ENCODE assay signal across 22 cellular contexts in genomic region chr1:115757286-115757810, GRCh38. TPM values are rescaled to one million over a fixed set of nuclear protein-coding genes. Genes with fewer than 3 reads are reported as not detected.
A peak's percentile ranks its signal among the peaks of the same experiment; 100 is the strongest.
DNase-seq lines count a peak whose midpoint lies in the region; ATAC-seq, FAIRE-seq and TF ChIP-seq lines count a peak whose summit lies in the region.
"Had no signal": no experiment of that assay in that cellular context is flagged by ENCODE, and none has a peak within 500 bp of the region (broad histone marks: within the 10 kb centered on the region; RNA-seq: fewer than 3 reads in every experiment).

No MANE protein-coding gene starts in this region.

- no peak overlapping the region for H3K18ac ChIP-seq in H1 (ENCODE audit: extremely low read depth, low read length)

- no peak for TF ChIP-seq EP300 in H1 (IDR thresholded peaks at IDR 0.05; ENCODE audit: borderline replicate concordance in 1 of 2, low read depth in 2 of 2, low read length in 2 of 2)

- H3K9me3 ChIP-seq in H1 (ENCODE audit: insufficient read depth in 2 of 2, low read depth in 1 of 2, low read length in 1 of 2) = no peaks in the 10 kb centered on the region; a peak in 1 of 4 replicates
- no peaks in the 10 kb centered on the region for H3K9me3 ChIP-seq in subcutaneous abdominal adipose tissue (ENCODE audit: control insufficient read depth in 5 of 5, low read length in 5 of 5)
- H3K9me3 ChIP-seq: BLaER1, Peyer's patch had no signal

- no peak for TF ChIP-seq CTCF in H1 (IDR thresholded peaks at IDR 0.05; ENCODE audit: control extremely low read depth in 1 of 3, insufficient read depth in 1 of 3, low read depth in 1 of 3, low read length in 3 of 3)

- H3K79me1 ChIP-seq in H1 (ENCODE audit: low read depth, low read length) = no peaks in the 10 kb centered on the region

- 89% methylated on average over 5 of the region's 5 CpGs; no CpG with 5 or more reads in 1 of the 2 experiments for WGBS in H1 (ENCODE audit: extremely low coverage in 1 of 2, insufficient coverage in 1 of 2, insufficient read length in 1 of 2, insufficient replicate concordance in 2 of 2, low coverage in 1 of 2, low lambda C conversion rate in 2 of 2, missing lambda C conversion rate in 1 of 2), 2 experiments

- FAIRE-seq in H1 (lab: Jason Lieb, UNC) = no peak
- FAIRE-seq: A204.1, D721Med, GM12892 had no signal

- H3K79me2 ChIP-seq in H1 (ENCODE audit: control insufficient read depth in 1 of 2, insufficient read depth in 2 of 2, low read length in 2 of 2) = no peaks in the 10 kb centered on the region

- no peak overlapping the region for H3K4ac ChIP-seq in H1 (replicated peaks; ENCODE audit: insufficient read length, low read depth, low read length)

- H3K4me1 ChIP-seq in H1 (replicated peaks in 1 of 4; ENCODE audit: control insufficient read depth in 3 of 4, insufficient read depth in 4 of 4, low read length in 3 of 4) (no peaks in the 10 kb centered on the region), subcutaneous abdominal adipose tissue (ENCODE audit: control insufficient read depth in 5 of 5, insufficient read depth in 5 of 5, low read length in 5 of 5) (peaks cover 5 to 49% (median 39%) of the 10 kb centered on the region in 5 donors)
- H3K4me1 ChIP-seq: BLaER1, Peyer's patch had no signal

- no peak overlapping the region for H2AK5ac ChIP-seq in H1 (ENCODE audit: low read depth, low read length)

- intact Hi-C loops in Right ventricle myocardium superior (cut with DNase I) = no loop called here
- intact Hi-C loops in Right ventricle myocardium inferior (cut with DNase I) = no loop called here

- H2BK15ac ChIP-seq in H1 (ENCODE audit: low read length) = no peak overlapping the region

- no peak overlapping the region for H2BK12ac ChIP-seq in H1 (ENCODE audit: low read depth, low read length)

- ATAC-seq in Right ventricle myocardium superior (ENCODE audit: poor library complexity) (peak; percentile 24), Right ventricle myocardium inferior (no peak)

- H3K9ac ChIP-seq in H1 (replicated peaks in 1 of 4; ENCODE audit: extremely low read depth in 1 of 4, low read depth in 3 of 4, low read length in 3 of 4) (no peak overlapping the region), subcutaneous abdominal adipose tissue (ENCODE audit: low read length in 5 of 5) (no peak overlapping the region)
- H3K9ac ChIP-seq: BLaER1, GM23248 had no signal

- H3K4me2 ChIP-seq in H1 (ENCODE audit: insufficient read depth in 1 of 2, low read depth in 2 of 2, low read length in 2 of 2) = no peak overlapping the region
- H3K4me2 ChIP-seq: BLaER1 had no signal

- CTCF ChIA-PET in H1 (lab: Charles Lee; ENCODE audit: partially characterized antibody) = interaction anchor here (1.1 to 1.8 kb wide), 2 partner anchors 9 to 14 kb away, joined by 3 to 4 read pairs; no protein-coding TSS in a partner anchor

- no peak overlapping the region for H3K56ac ChIP-seq in H1 (replicated peaks; ENCODE audit: insufficient read length, low read depth, low read length)

- no peak overlapping the region for H4K5ac ChIP-seq in H1 (ENCODE audit: insufficient read length, low read depth, low read length)

- POLR2A ChIA-PET in H1 (lab: Charles Lee; ENCODE audit: partially characterized antibody) = no interaction called here

- no peak overlapping the region for H2BK20ac ChIP-seq in H1 (ENCODE audit: low read length)

- H3K4me3 ChIP-seq in H1 (ENCODE audit: extremely low read depth in 1 of 4, insufficient read depth in 2 of 4, low read depth in 3 of 4, low read length in 4 of 4) = no peak overlapping the region
- no peak overlapping the region for H3K4me3 ChIP-seq in subcutaneous abdominal adipose tissue (ENCODE audit: low read depth in 1 of 5, low read length in 5 of 5)
- H3K4me3 ChIP-seq: BLaER1, GM23248, Peyer's patch had no signal

- no peak overlapping the region for H4K91ac ChIP-seq in H1 (replicated peaks; ENCODE audit: insufficient read length, low read length)

- TF ChIP-seq RAD21 in H1 (IDR thresholded peaks at IDR 0.05 in 1 of 2, conservative IDR thresholded peaks at IDR 0.05 in 1 of 2; ENCODE audit: low read depth in 2 of 2, low read length in 2 of 2) = no peak

- no peak for TF ChIP-seq POLR2A in H1 (IDR thresholded peaks at IDR 0.05; ENCODE audit: control extremely low read depth in 1 of 2, low read depth in 2 of 2, low read length in 2 of 2)

- H3K23ac ChIP-seq in H1 (ENCODE audit: insufficient read length) = no peak overlapping the region

- H3K27ac ChIP-seq in H1 (ENCODE audit: low read depth, low read length) (no peak overlapping the region), subcutaneous abdominal adipose tissue (ENCODE audit: low read depth, low read length) (peak overlapping the region; percentile 69)
- H3K27ac ChIP-seq: BLaER1, GM23248, Peyer's patch had no signal

- no peaks in the 10 kb centered on the region for H3K23me2 ChIP-seq in H1 (ENCODE audit: low read depth, low read length)

- DNase-seq in Right ventricle myocardium superior (no peak), Right ventricle myocardium inferior (ENCODE audit: missing footprints) (no peak), H1 (ENCODE audit: low read depth in 1 of 2, low spot score in 2 of 2) (no peak), myocyte (ENCODE audit: low read depth) (peak; percentile 92), dedifferentiated amniotic fluid mesenchymal stem cell (ENCODE audit: extremely low spot score) (no peak), HuH-7.5 (ENCODE audit: low spot score) (no peak), inferior parietal cortex (ENCODE audit: extremely low spot score) (no peak)
- DNase-seq: CD8-positive, alpha-beta memory T cell; GF-D8; GM23248; KG1; NCI-H1436; NCI-H2029; NCI-H510A; NCI-H82; Peyer's patch; SHP77 treated with DMSO at 0.1 percent for 48 hours had no signal

- H4K20me1 ChIP-seq in H1 (replicated peaks in 1 of 2; ENCODE audit: control insufficient read depth in 1 of 2, insufficient read depth in 2 of 2, low read length in 2 of 2) = no peaks in the 10 kb centered on the region
- H4K20me1 ChIP-seq: BLaER1 had no signal

- H2AFZ ChIP-seq in H1 (ENCODE audit: low read length) = peak overlapping the region; percentile 9; the same call in 1 of the 2 replicates
- H2AFZ ChIP-seq: GM23248 had no signal

- H3K14ac ChIP-seq in H1 (ENCODE audit: insufficient read length) = no peak overlapping the region

- H3K27me3 ChIP-seq in H1 (replicated peaks in 1 of 4; ENCODE audit: control insufficient read depth in 3 of 4, extremely low read depth in 1 of 4, insufficient read depth in 3 of 4, low read length in 3 of 4) = no peaks in the 10 kb centered on the region
- H3K27me3 ChIP-seq in subcutaneous abdominal adipose tissue (ENCODE audit: control insufficient read depth in 5 of 5, insufficient read depth in 4 of 5, low read length in 5 of 5) = no peaks in the 10 kb centered on the region
- H3K27me3 ChIP-seq: BLaER1, Peyer's patch had no signal

- H2BK5ac ChIP-seq in H1 (ENCODE audit: low read depth, low read length) = no peak overlapping the region

- no peak overlapping the region for H2BK120ac ChIP-seq in H1 (replicated peaks; ENCODE audit: low read depth, low read length)

- H3K36me3 ChIP-seq in H1 (ENCODE audit: control insufficient read depth in 2 of 4, insufficient read depth in 4 of 4, low read length in 3 of 4) (no peaks in the 10 kb centered on the region), subcutaneous abdominal adipose tissue (ENCODE audit: control insufficient read depth in 5 of 5, insufficient read depth in 5 of 5, low read length in 5 of 5) (no peaks in the 10 kb centered on the region)
- H3K36me3 ChIP-seq: BLaER1, Peyer's patch had no signal

- H4K8ac ChIP-seq in H1 (ENCODE audit: extremely low read depth, insufficient read depth, low read length) = no peak overlapping the region

TF ChIP-seq in H1, 55 proteins besides CTCF, POLR2A, EP300 and RAD21:
- no peak for TF ChIP-seq E2F6 (IDR thresholded peaks at IDR 0.05)
- TF ChIP-seq SAP30 (IDR thresholded peaks at IDR 0.05; ENCODE audit: insufficient read depth, insufficient replicate concordance, low read length) = no peak
- TF ChIP-seq KDM1A (IDR thresholded peaks at IDR 0.05; ENCODE audit: borderline replicate concordance, low read length) = no peak

RNA-seq across cellular contexts. Expression of gene CASQ2, which starts 11.2 kb away (rescaled TPM):
- 804 TPM for total RNA-seq in Right ventricle myocardium superior
- 912 TPM for total RNA-seq in Right ventricle myocardium inferior
- not detected in 2 replicates for total RNA-seq in H1 (2021; fragmentation: NEBNext Ultra II Directional; extraction: Animal tissue kit (Norgen Biotek cat#: 25700))
- not detected in 2 replicates for polyA plus RNA-seq in H1 (2011; rRNA removed)
- not detected for polyA plus RNA-seq in H1 (2011; cell fraction: cytosol; rRNA removed)
- not detected for polyA plus RNA-seq in H1 (2011; cell fraction: nucleus; rRNA removed)
- polyA plus RNA-seq in H1 (2012, experiment 1 of 2) = not detected in 4 replicates
- not detected for polyA plus RNA-seq in H1 (2012, experiment 2 of 2)
- polyA plus RNA-seq in H1 (2013, experiment 1 of 2) = not detected
- not detected for polyA plus RNA-seq in H1 (2013, experiment 2 of 2)
- not detected in 2 replicates for polyA minus RNA-seq in H1 (2011; rRNA and poly(A)+ RNA removed)
- not detected for polyA minus RNA-seq in H1 (2011; cell fraction: cytosol; rRNA and poly(A)+ RNA removed)
- not detected for polyA minus RNA-seq in H1 (2011; cell fraction: nucleus; rRNA and poly(A)+ RNA removed)
- 247 and 330 TPM in 2 replicates for total RNA-seq in myocyte
- 142 TPM for polyA plus RNA-seq in myocyte (2012)
- total RNA-seq: CD8-positive, alpha-beta memory T cell; GM23248 had no signal
- polyA plus RNA-seq: CD8-positive, alpha-beta memory T cell; GM23248 had no signal

Comparison
In these comparisons a context has a peak if more than half of its experiments do, and no peak if none do; other contexts are left out.
1. RNA of gene CASQ2, which starts 11.2 kb away (total RNA-seq): 912 TPM in Right ventricle myocardium inferior (single experiment), 804 TPM in Right ventricle myocardium superior (single experiment) and 247 to 330 TPM in myocyte; not detected in H1; every median in the first group is over 100 times any median in the second.